Comparison of ENCODE assay signal across 1 cellular context in the genomic region with DNA sequence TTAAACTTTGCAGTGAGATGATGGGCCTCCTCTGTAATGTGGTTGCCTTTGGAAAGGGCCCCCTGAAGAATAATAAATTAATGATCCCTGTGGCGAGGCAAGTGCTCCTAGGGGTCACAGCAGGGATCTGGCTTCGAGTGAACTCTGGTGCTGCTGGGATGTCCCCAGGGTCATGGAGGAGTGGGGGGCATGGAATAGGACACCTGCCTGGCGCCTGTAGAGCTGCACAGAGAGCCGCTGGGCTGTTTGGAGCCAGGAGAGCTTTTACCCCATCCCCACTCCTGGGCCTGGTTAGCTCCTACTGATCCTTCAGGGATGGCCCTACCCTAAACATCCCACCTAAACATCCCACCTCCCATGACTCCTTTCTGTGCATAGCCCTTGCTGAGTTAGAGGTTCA.
TF ChIP-seq lines count a peak whose summit lies in the region.

No MANE protein-coding gene starts in this region.

TF ChIP-seq in IMR-90, 13 proteins besides CTCF, POLR2A, EP300 and RAD21 (continued from another document):
- TF ChIP-seq NFE2L2 (IDR thresholded peaks at IDR 0.05; ENCODE audit: low read depth, low read length) (no peak), SMC3 (IDR thresholded peaks at IDR 0.05; ENCODE audit: low read depth, low read length) (no peak), CHD1 (IDR thresholded peaks at IDR 0.05; ENCODE audit: low read depth, low read length) (no peak)
